ENCODE assay signal across 1 cellular context in the genomic region with DNA sequence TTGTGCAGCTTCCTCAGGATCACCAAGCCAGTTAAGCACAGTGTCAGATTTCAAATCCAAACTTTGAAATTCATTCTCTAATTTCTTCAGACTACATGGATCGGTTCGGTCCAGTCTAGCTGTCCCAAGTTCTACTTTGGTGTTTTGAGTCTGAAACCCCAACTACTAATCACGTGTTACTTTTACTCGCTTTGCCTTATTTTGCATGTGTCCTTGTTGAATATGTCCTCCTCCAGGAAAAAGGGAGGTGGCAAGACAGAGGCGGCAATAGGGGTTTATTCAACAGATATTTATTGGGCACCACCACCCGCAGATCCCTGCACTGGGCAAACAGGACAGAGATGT.
TF ChIP-seq lines count a peak whose summit lies in the region.

No MANE protein-coding gene starts in this region.

TF ChIP-seq in K562, 482 proteins besides CTCF, POLR2A, EP300 and RAD21:
- no peak for TF ChIP-seq ZNF311 (CRISPR knock-in tag; IDR thresholded peaks at IDR 0.05)
- TF ChIP-seq, protein P1, sequence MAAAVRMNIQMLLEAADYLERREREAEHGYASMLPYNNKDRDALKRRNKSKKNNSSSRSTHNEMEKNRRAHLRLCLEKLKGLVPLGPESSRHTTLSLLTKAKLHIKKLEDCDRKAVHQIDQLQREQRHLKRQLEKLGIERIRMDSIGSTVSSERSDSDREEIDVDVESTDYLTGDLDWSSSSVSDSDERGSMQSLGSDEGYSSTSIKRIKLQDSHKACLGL (CRISPR knock-in tag; IDR thresholded peaks at IDR 0.05; ENCODE audit: borderline replicate concordance, poor library complexity, severe bottlenecking): no peak
- no peak for TF ChIP-seq RHOXF2B (CRISPR knock-in tag; conservative IDR thresholded peaks at IDR 0.05)
- TF ChIP-seq, protein P2, sequence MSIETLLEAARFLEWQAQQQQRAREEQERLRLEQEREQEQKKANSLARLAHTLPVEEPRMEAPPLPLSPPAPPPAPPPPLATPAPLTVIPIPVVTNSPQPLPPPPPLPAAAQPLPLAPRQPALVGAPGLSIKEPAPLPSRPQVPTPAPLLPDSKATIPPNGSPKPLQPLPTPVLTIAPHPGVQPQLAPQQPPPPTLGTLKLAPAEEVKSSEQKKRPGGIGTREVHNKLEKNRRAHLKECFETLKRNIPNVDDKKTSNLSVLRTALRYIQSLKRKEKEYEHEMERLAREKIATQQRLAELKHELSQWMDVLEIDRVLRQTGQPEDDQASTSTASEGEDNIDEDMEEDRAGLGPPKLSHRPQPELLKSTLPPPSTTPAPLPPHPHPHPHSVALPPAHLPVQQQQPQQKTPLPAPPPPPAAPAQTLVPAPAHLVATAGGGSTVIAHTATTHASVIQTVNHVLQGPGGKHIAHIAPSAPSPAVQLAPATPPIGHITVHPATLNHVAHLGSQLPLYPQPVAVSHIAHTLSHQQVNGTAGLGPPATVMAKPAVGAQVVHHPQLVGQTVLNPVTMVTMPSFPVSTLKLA (conservative IDR thresholded peaks at IDR 0.05): peak in 1 of 2 experiments; percentile 31; a peak in 1 of 4 replicates
- TF ChIP-seq ZFX (CRISPR knock-in tag; IDR thresholded peaks at IDR 0.05): no peak
- no peak for TF ChIP-seq ASH1L (IDR thresholded peaks at IDR 0.05; ENCODE audit: borderline replicate concordance, low read depth, partially characterized antibody)
- TF ChIP-seq DIDO1 (tag; IDR thresholded peaks at IDR 0.05; ENCODE audit: low read depth): 0 out of 2 replicates have a peak, but pooled peaks have one; percentile 29
- TF ChIP-seq COPS2 (conservative IDR thresholded peaks at IDR 0.05): no peak
- TF ChIP-seq, protein P3, sequence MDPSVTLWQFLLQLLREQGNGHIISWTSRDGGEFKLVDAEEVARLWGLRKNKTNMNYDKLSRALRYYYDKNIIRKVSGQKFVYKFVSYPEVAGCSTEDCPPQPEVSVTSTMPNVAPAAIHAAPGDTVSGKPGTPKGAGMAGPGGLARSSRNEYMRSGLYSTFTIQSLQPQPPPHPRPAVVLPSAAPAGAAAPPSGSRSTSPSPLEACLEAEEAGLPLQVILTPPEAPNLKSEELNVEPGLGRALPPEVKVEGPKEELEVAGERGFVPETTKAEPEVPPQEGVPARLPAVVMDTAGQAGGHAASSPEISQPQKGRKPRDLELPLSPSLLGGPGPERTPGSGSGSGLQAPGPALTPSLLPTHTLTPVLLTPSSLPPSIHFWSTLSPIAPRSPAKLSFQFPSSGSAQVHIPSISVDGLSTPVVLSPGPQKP (CRISPR knock-in tag; IDR thresholded peaks at IDR 0.05): no peak
- TF ChIP-seq, protein P4, sequence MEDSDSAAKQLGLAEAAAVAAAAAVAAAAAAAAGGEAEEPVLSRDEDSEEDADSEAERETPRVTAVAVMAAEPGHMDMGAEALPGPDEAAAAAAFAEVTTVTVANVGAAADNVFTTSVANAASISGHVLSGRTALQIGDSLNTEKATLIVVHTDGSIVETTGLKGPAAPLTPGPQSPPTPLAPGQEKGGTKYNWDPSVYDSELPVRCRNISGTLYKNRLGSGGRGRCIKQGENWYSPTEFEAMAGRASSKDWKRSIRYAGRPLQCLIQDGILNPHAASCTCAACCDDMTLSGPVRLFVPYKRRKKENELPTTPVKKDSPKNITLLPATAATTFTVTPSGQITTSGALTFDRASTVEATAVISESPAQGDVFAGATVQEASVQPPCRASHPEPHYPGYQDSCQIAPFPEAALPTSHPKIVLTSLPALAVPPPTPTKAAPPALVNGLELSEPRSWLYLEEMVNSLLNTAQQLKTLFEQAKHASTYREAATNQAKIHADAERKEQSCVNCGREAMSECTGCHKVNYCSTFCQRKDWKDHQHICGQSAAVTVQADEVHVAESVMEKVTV (CRISPR knock-in tag; IDR thresholded peaks at IDR 0.05): no peak
- TF ChIP-seq CCAR2 (IDR thresholded peaks at IDR 0.05; ENCODE audit: low read depth, low read length): no peak
- TF ChIP-seq, protein P5, sequence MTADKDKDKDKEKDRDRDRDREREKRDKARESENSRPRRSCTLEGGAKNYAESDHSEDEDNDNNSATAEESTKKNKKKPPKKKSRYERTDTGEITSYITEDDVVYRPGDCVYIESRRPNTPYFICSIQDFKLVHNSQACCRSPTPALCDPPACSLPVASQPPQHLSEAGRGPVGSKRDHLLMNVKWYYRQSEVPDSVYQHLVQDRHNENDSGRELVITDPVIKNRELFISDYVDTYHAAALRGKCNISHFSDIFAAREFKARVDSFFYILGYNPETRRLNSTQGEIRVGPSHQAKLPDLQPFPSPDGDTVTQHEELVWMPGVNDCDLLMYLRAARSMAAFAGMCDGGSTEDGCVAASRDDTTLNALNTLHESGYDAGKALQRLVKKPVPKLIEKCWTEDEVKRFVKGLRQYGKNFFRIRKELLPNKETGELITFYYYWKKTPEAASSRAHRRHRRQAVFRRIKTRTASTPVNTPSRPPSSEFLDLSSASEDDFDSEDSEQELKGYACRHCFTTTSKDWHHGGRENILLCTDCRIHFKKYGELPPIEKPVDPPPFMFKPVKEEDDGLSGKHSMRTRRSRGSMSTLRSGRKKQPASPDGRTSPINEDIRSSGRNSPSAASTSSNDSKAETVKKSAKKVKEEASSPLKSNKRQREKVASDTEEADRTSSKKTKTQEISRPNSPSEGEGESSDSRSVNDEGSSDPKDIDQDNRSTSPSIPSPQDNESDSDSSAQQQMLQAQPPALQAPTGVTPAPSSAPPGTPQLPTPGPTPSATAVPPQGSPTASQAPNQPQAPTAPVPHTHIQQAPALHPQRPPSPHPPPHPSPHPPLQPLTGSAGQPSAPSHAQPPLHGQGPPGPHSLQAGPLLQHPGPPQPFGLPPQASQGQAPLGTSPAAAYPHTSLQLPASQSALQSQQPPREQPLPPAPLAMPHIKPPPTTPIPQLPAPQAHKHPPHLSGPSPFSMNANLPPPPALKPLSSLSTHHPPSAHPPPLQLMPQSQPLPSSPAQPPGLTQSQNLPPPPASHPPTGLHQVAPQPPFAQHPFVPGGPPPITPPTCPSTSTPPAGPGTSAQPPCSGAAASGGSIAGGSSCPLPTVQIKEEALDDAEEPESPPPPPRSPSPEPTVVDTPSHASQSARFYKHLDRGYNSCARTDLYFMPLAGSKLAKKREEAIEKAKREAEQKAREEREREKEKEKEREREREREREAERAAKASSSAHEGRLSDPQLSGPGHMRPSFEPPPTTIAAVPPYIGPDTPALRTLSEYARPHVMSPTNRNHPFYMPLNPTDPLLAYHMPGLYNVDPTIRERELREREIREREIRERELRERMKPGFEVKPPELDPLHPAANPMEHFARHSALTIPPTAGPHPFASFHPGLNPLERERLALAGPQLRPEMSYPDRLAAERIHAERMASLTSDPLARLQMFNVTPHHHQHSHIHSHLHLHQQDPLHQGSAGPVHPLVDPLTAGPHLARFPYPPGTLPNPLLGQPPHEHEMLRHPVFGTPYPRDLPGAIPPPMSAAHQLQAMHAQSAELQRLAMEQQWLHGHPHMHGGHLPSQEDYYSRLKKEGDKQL (CRISPR knock-in tag; IDR thresholded peaks at IDR 0.05; ENCODE audit: borderline replicate concordance): no peak
- TF ChIP-seq, protein P6, sequence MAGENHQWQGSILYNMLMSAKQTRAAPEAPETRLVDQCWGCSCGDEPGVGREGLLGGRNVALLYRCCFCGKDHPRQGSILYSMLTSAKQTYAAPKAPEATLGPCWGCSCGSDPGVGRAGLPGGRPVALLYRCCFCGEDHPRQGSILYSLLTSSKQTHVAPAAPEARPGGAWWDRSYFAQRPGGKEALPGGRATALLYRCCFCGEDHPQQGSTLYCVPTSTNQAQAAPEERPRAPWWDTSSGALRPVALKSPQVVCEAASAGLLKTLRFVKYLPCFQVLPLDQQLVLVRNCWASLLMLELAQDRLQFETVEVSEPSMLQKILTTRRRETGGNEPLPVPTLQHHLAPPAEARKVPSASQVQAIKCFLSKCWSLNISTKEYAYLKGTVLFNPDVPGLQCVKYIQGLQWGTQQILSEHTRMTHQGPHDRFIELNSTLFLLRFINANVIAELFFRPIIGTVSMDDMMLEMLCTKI (IDR thresholded peaks at IDR 0.05; ENCODE audit: partially characterized antibody): no peak
- TF ChIP-seq, protein P7, sequence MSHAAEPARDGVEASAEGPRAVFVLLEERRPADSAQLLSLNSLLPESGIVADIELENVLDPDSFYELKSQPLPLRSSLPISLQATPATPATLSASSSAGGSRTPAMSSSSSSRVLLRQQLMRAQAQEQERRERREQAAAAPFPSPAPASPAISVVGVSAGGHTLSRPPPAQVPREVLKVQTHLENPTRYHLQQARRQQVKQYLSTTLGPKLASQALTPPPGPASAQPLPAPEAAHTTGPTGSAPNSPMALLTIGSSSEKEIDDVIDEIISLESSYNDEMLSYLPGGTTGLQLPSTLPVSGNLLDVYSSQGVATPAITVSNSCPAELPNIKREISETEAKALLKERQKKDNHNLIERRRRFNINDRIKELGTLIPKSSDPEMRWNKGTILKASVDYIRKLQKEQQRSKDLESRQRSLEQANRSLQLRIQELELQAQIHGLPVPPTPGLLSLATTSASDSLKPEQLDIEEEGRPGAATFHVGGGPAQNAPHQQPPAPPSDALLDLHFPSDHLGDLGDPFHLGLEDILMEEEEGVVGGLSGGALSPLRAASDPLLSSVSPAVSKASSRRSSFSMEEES (CRISPR knock-in tag; IDR thresholded peaks at IDR 0.05): 0 out of 2 replicates have a peak, but pooled peaks have one; percentile 40
- TF ChIP-seq PTTG1 (tag; IDR thresholded peaks at IDR 0.05; ENCODE audit: low read depth): no peak
- peak; percentile 21 for TF ChIP-seq TBP (optimal IDR thresholded peaks at IDR 0.05; ENCODE audit: low read depth, low read length)
